29 cellular contexts compared by ENCODE assay signal in genomic region chr5:95222836-95223235, GRCh38.
"Had no signal": no experiment of that assay in that cellular context is flagged by ENCODE, and none has a peak within 500 bp of the region (broad histone marks: within the 10 kb centered on the region; RNA-seq: fewer than 3 reads in every experiment).

No MANE protein-coding gene starts in this region.

- H3K27me3 ChIP-seq: colonic mucosa, esophagus muscularis mucosa, esophagus squamous epithelium, foreskin keratinocyte, gastrocnemius medialis, gastroesophageal sphincter, heart left ventricle, heart right ventricle had no signal

- FAIRE-seq: colon, endometrium, endothelial cell of umbilical vein, frontal cortex had no signal

- H3K27me3 Mint-ChIP-seq: dendritic cell treated with granulocyte-macrophage colony-stimulating factor and Interleukin-4, amounts not matched to agents 40 ng/mL and 50 ng/mL, for 4 days; effector memory CD8-positive, alpha-beta T cell had no signal

- H3K27ac Mint-ChIP-seq: dendritic cell treated with granulocyte-macrophage colony-stimulating factor and Interleukin-4, amounts not matched to agents 40 ng/mL and 50 ng/mL, for 4 days; effector memory CD8-positive, alpha-beta T cell; endodermal cell had no signal

- H3K4me3 ChIP-seq: colonic mucosa, coronary artery, dorsolateral prefrontal cortex, esophagus muscularis mucosa, esophagus squamous epithelium, gastrocnemius medialis, gastroesophageal sphincter, heart left ventricle, heart right ventricle had no signal

- DNase-seq: colonic mucosa; cortex of kidney; dermis blood vessel endothelial cell; dorsolateral prefrontal cortex; effector CD4-positive, alpha-beta T cell; effector CD8-positive, alpha-beta T cell; effector memory CD4-positive, alpha-beta T cell; effector memory CD8-positive, alpha-beta T cell; endodermal cell; erythroblast; esophagus squamous epithelium; foreskin fibroblast; foreskin keratinocyte; foreskin melanocyte; gastrocnemius medialis; glutamatergic neuron; head of caudate nucleus; heart left ventricle; heart right ventricle had no signal

- H3K4me1 ChIP-seq: colonic mucosa, esophagus muscularis mucosa, esophagus squamous epithelium, foreskin keratinocyte, gastrocnemius medialis, gastroesophageal sphincter, heart left ventricle, heart right ventricle had no signal

- ATAC-seq: effector memory CD8-positive, alpha-beta T cell; esophagus mucosa; foreskin keratinocyte; gastrocnemius medialis; gastroesophageal sphincter; heart left ventricle; heart right ventricle had no signal

- H3K36me3 ChIP-seq: colonic mucosa, esophagus muscularis mucosa, esophagus squamous epithelium, gastrocnemius medialis, gastroesophageal sphincter, heart left ventricle, heart right ventricle had no signal

- H3K4me3 Mint-ChIP-seq: dendritic cell treated with granulocyte-macrophage colony-stimulating factor and Interleukin-4, amounts not matched to agents 40 ng/mL and 50 ng/mL, for 4 days; effector memory CD8-positive, alpha-beta T cell; endodermal cell had no signal

- H3K9me3 Mint-ChIP-seq: dendritic cell treated with granulocyte-macrophage colony-stimulating factor and Interleukin-4, amounts not matched to agents 40 ng/mL and 50 ng/mL, for 4 days; endodermal cell had no signal

- H3K27ac ChIP-seq: colonic mucosa, coronary artery, dorsolateral prefrontal cortex, epithelial cell of prostate, esophagus muscularis mucosa, esophagus squamous epithelium, foreskin keratinocyte, gastrocnemius medialis, gastroesophageal sphincter, heart left ventricle, heart right ventricle had no signal

- H3K9me3 ChIP-seq: colonic mucosa, esophagus muscularis mucosa, esophagus squamous epithelium, gastrocnemius medialis, gastroesophageal sphincter, heart left ventricle had no signal
